Comparison of ENCODE assay signal across 28 cellular contexts in the genomic region with DNA sequence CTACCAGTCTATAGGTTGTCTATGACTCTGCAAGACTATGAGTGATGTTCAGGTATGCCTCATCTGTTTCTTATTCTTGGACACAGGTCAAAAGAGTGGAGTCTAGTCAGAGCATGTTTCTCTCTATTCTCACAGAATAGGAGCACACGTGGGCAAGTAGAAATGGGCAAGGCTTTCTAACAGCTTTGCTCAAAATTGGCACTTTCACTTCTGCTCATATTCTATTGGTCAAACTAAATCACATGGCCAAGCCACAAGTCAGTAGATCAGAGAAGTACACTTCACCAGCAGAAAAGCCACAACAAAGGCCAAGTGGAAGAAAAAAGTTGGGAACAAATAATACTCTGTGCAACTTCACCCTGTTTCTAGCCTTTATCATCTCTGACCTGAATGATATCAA.
DNase-seq lines count a peak whose midpoint lies in the region; ATAC-seq lines count a peak whose summit lies in the region.
"Had no signal": no experiment of that assay in that cellular context is flagged by ENCODE, and none has a peak within 500 bp of the region (broad histone marks: within the 10 kb centered on the region; RNA-seq: fewer than 3 reads in every experiment).

No MANE protein-coding gene starts in this region.

- H2BK12ac ChIP-seq in trophoblast cell (ENCODE audit: low read length) = no peak overlapping the region

- peak; percentile 75 for ATAC-seq in GM18520 (IDR thresholded peaks at IDR 0.05; ENCODE audit: unreplicated experiment)
- ATAC-seq in GM19395 (IDR thresholded peaks at IDR 0.05; ENCODE audit: unreplicated experiment) = peak; percentile 73
- ATAC-seq in HG03159 (IDR thresholded peaks at IDR 0.05; ENCODE audit: unreplicated experiment) = peak; percentile 50
- no peak for ATAC-seq in activated T-helper 17 cell treated with anti-CD3 and anti-CD28 coated beads, Interleukin-2, amount 50 U/mL, for 72 hours (replicated peaks)
- ATAC-seq: activated CD8-positive, alpha-beta T cell treated with anti-CD3 and anti-CD28 coated beads, Interleukin-2, amount 10 ng/mL, durations not matched to agents 7 days and 5 days; activated T-cell treated with anti-CD3 and anti-CD28 coated beads, Interleukin-2, amount 50 U/mL, for 4 hours; left colon; natural killer cell treated with Interleukin-12 subunit alpha and Interleukin-12 subunit beta and Interleukin-15 and Interleukin-18, amount 100 ng/mL, for 72 hours; PC-3; right lobe of liver; stimulated activated naive CD8-positive, alpha-beta T cell treated with anti-CD3 and anti-CD28 coated beads, Interleukin-15, Interleukin-2, amounts not matched to agents 100 U/mL and 50 U/mL, for 24 hours; WTC11 had no signal

- H3K14ac ChIP-seq in trophoblast cell (ENCODE audit: low read length) = no peak overlapping the region

- no peak overlapping the region for H4K8ac ChIP-seq in trophoblast cell (ENCODE audit: low read depth, low read length)

- no peak overlapping the region for H3K27ac Mint-ChIP-seq in immature natural killer cell
- H3K27ac Mint-ChIP-seq in activated T-helper 17 cell treated with anti-CD3 and anti-CD28 coated beads, Interleukin-2, amount 50 U/mL, for 72 hours = no peak overlapping the region
- H3K27ac Mint-ChIP-seq: activated CD8-positive, alpha-beta T cell treated with anti-CD3 and anti-CD28 coated beads, Interleukin-2, amount 10 ng/mL, durations not matched to agents 7 days and 5 days; activated naive CD4-positive, alpha-beta T cell treated with anti-CD3 and anti-CD28 coated beads, Interleukin-2, amount 50 U/mL, for 24 hours; endodermal cell; natural killer cell treated with Interleukin-12 subunit alpha and Interleukin-12 subunit beta and Interleukin-15 and Interleukin-18, amount 100 ng/mL, for 72 hours; T-helper 1 cell treated with Interleukin-12 subunit alpha and Interleukin-12 subunit beta and Interleukin-4 antibody, amounts not matched to agents 30 μg/mL and 1 μg/mL, for 36 hours; WTC11 had no signal

- H3K79me1 ChIP-seq in trophoblast cell (ENCODE audit: low read length) = no peaks in the 10 kb centered on the region

- no peaks in the 10 kb centered on the region for H3K9me3 ChIP-seq in trophoblast cell (ENCODE audit: insufficient read depth, low read depth, low read length)
- H3K9me3 ChIP-seq: right lobe of liver, tibial artery had no signal

- no CpG with 5 or more reads among the region's 1 CpG for WGBS in trophoblast cell (ENCODE audit: extremely low coverage, insufficient coverage, insufficient read length)

- H3K36me3 Mint-ChIP-seq in immature natural killer cell = no peaks in the 10 kb centered on the region
- no peaks in the 10 kb centered on the region for H3K36me3 Mint-ChIP-seq in activated T-helper 17 cell treated with anti-CD3 and anti-CD28 coated beads, Interleukin-2, amount 50 U/mL, for 72 hours (ENCODE audit: low read depth)
- H3K36me3 Mint-ChIP-seq: activated naive CD4-positive, alpha-beta T cell treated with anti-CD3 and anti-CD28 coated beads, Interleukin-2, amount 50 U/mL, for 24 hours; natural killer cell treated with Interleukin-12 subunit alpha and Interleukin-12 subunit beta and Interleukin-15 and Interleukin-18, amount 100 ng/mL, for 72 hours; WTC11 had no signal

- no peaks in the 10 kb centered on the region for H3K4me1 ChIP-seq in trophoblast cell (ENCODE audit: control insufficient read depth in 1 of 2, insufficient read depth in 2 of 2, low read length in 2 of 2)
- H3K4me1 ChIP-seq: parathyroid adenoma, tibial artery had no signal

- no peaks in the 10 kb centered on the region for H3K79me2 ChIP-seq in trophoblast cell (ENCODE audit: control insufficient read depth, insufficient read depth, low read length, poor library complexity)
- H3K79me2 ChIP-seq: parathyroid adenoma had no signal

- no peak overlapping the region for H2BK5ac ChIP-seq in trophoblast cell (ENCODE audit: low read depth, low read length, poor library complexity)

- no peak overlapping the region for H2BK120ac ChIP-seq in trophoblast cell (ENCODE audit: insufficient read depth, low read length, poor library complexity)

- H3K27ac ChIP-seq in trophoblast cell (ENCODE audit: low read depth, low read length) = no peak overlapping the region
- H3K27ac ChIP-seq: GM23248, parathyroid adenoma, right lobe of liver, tibial artery had no signal

- H3K9me3 Mint-ChIP-seq in immature natural killer cell = peaks cover 7 to 33% (median 18%) of the 10 kb centered on the region in 6 donors
- peaks cover 6% of the 10 kb centered on the region for H3K9me3 Mint-ChIP-seq in activated T-helper 17 cell treated with anti-CD3 and anti-CD28 coated beads, Interleukin-2, amount 50 U/mL, for 72 hours

- H4K12ac ChIP-seq in trophoblast cell (ENCODE audit: low read depth, low read length) = no peak overlapping the region

- no peak overlapping the region for H3K4me3 Mint-ChIP-seq in immature natural killer cell
- no peak overlapping the region for H3K4me3 Mint-ChIP-seq in activated T-helper 17 cell treated with anti-CD3 and anti-CD28 coated beads, Interleukin-2, amount 50 U/mL, for 72 hours
- H3K4me3 Mint-ChIP-seq: activated CD8-positive, alpha-beta T cell treated with anti-CD3 and anti-CD28 coated beads, Interleukin-2, amount 10 ng/mL, durations not matched to agents 7 days and 5 days; activated naive CD4-positive, alpha-beta T cell treated with anti-CD3 and anti-CD28 coated beads, Interleukin-2, amount 50 U/mL, for 24 hours; activated T-cell treated with anti-CD3 and anti-CD28 coated beads, Interleukin-2, amount 50 U/mL, for 4 hours; endodermal cell; natural killer cell treated with Interleukin-12 subunit alpha and Interleukin-12 subunit beta and Interleukin-15 and Interleukin-18, amount 100 ng/mL, for 72 hours; T-helper 1 cell treated with Interleukin-12 subunit alpha and Interleukin-12 subunit beta and Interleukin-4 antibody, amounts not matched to agents 30 μg/mL and 1 μg/mL, for 36 hours; WTC11 had no signal

- no peaks in the 10 kb centered on the region for H3K27me3 ChIP-seq in trophoblast cell (ENCODE audit: insufficient read depth, low read length)
- H3K27me3 ChIP-seq: right lobe of liver, tibial artery had no signal

- H3K4me1 Mint-ChIP-seq in immature natural killer cell = no peaks in the 10 kb centered on the region
- no peaks in the 10 kb centered on the region for H3K4me1 Mint-ChIP-seq in activated T-helper 17 cell treated with anti-CD3 and anti-CD28 coated beads, Interleukin-2, amount 50 U/mL, for 72 hours
- H3K4me1 Mint-ChIP-seq: activated naive CD4-positive, alpha-beta T cell treated with anti-CD3 and anti-CD28 coated beads, Interleukin-2, amount 50 U/mL, for 24 hours; endodermal cell; WTC11 had no signal

- H2AK5ac ChIP-seq in trophoblast cell (ENCODE audit: low read length) = no peak overlapping the region

- no peak overlapping the region for H4K91ac ChIP-seq in trophoblast cell (ENCODE audit: low read depth, low read length)

- H3K4me2 ChIP-seq in trophoblast cell (ENCODE audit: low read length) = no peak overlapping the region

- H3K18ac ChIP-seq in trophoblast cell (ENCODE audit: low read length) = no peak overlapping the region

- H3K4ac ChIP-seq in trophoblast cell (ENCODE audit: low read depth, low read length) = no peak overlapping the region

- peaks cover 0 to 2% (median 0%) of the 10 kb centered on the region in 3 donors for H3K27me3 Mint-ChIP-seq in immature natural killer cell (ENCODE audit: low read depth in 3 of 3)
- H3K27me3 Mint-ChIP-seq in activated T-helper 17 cell treated with anti-CD3 and anti-CD28 coated beads, Interleukin-2, amount 50 U/mL, for 72 hours = no peaks in the 10 kb centered on the region
- H3K27me3 Mint-ChIP-seq: natural killer cell treated with Interleukin-12 subunit alpha and Interleukin-12 subunit beta and Interleukin-15 and Interleukin-18, amount 100 ng/mL, for 72 hours had no signal

- no peak overlapping the region for H3K9ac ChIP-seq in trophoblast cell (ENCODE audit: low read length)
- H3K9ac ChIP-seq: GM23248, parathyroid adenoma had no signal

- no peak overlapping the region for H3K23ac ChIP-seq in trophoblast cell (ENCODE audit: low read length)

- H3K36me3 ChIP-seq in trophoblast cell (ENCODE audit: control insufficient read depth in 1 of 2, insufficient read depth in 2 of 2, low read length in 2 of 2) = no peaks in the 10 kb centered on the region
- H3K36me3 ChIP-seq: right lobe of liver, tibial artery had no signal

- no peak overlapping the region for H3K4me3 ChIP-seq in trophoblast cell (ENCODE audit: low read depth, low read length)
- H3K4me3 ChIP-seq: GM23248, right lobe of liver, tibial artery had no signal

- no peak overlapping the region for H2AFZ ChIP-seq in trophoblast cell (ENCODE audit: insufficient read depth, low read length, poor library complexity)
- H2AFZ ChIP-seq: GM23248, parathyroid adenoma had no signal

- peak; percentile 25 for DNase-seq in NAMALWA (ENCODE audit: low spot score)
- no peak for DNase-seq in trophoblast cell
- DNase-seq in immature natural killer cell = no peak
- DNase-seq in effector CD4-positive, alpha-beta T cell = no peak
- DNase-seq: activated CD8-positive, alpha-beta T cell treated with anti-CD3 and anti-CD28 coated beads, Interleukin-2, amount 10 ng/mL, durations not matched to agents 7 days and 5 days; activated T-cell treated with anti-CD3 and anti-CD28 coated beads, Interleukin-2, amount 50 U/mL, for 4 hours; DMS153; endodermal cell; GF-D8; GM23248; KBM-7; left colon; NCI-H1417; NCI-H526 treated with DMSO at 0.1 percent for 48 hours; PC-3; right lobe of liver; SIG-M5; stimulated activated naive CD8-positive, alpha-beta T cell treated with anti-CD3 and anti-CD28 coated beads, Interleukin-15, Interleukin-2, amounts not matched to agents 100 U/mL and 50 U/mL, for 24 hours; tibial artery had no signal
